ENCODE assay signal across 8 cellular contexts in genomic region chr20:59006864-59007757, GRCh38. TPM values are rescaled to one million over a fixed set of nuclear protein-coding genes. Genes with fewer than 3 reads are reported as not detected.
A peak's percentile ranks its signal among the peaks of the same experiment; 100 is the strongest.
DNase-seq lines count a peak whose midpoint lies in the region; ATAC-seq and TF ChIP-seq lines count a peak whose summit lies in the region.

Gene CTSZ, minus strand, starts transcription at chr20:59007254. Its CDS starts 126 bp downstream, at chr20:59007128.

- CTCF ChIA-PET in BJ (lab: Yijun Ruan, JAX) (no interaction called here), Panc1 (lab: Charles Lee) (no interaction called here)

- POLR2A ChIA-PET in BJ (lab: Charles Lee) (no interaction called here), Panc1 (lab: Charles Lee) (no interaction called here)

- ATAC-seq in GM21529 (IDR thresholded peaks at IDR 0.05; ENCODE audit: unreplicated experiment) = peak; percentile 22
- peak; percentile 93 for ATAC-seq in Panc1
- peak; percentile 85 to 87 for ATAC-seq in left cardiac atrium
- ATAC-seq in HG02970 (IDR thresholded peaks at IDR 0.05; ENCODE audit: low FRiP score, unreplicated experiment) = no peak

- in situ Hi-C loops in Panc1 (cut with HindIII; ENCODE audit: low pct_unique_long_range_greater_than_20kb, low sequenced_read_pairs) = no loop called here

- BruUV-seq in Panc1 (replicated peaks; lab: Mats Ljungman, UMichigan) = TSS peak; percentile 82

- TF ChIP-seq POLR2A in adrenal gland (IDR thresholded peaks at IDR 0.05) = peak in 1 of 2 donors; percentile 47

- peaks cover 16% of the 10 kb centered on the region for H3K4me1 ChIP-seq in Panc1 (ENCODE audit: control insufficient read depth, insufficient read depth, low read length)
- H3K4me1 ChIP-seq in adrenal gland (replicated peaks in 1 of 2) = peaks cover 17 to 34% of the 10 kb centered on the region in 2 donors

- H3K9me3 ChIP-seq in Panc1 (ENCODE audit: control insufficient read depth, insufficient read depth, low read depth, low read length) = no peaks in the 10 kb centered on the region
- no peaks in the 10 kb centered on the region for H3K9me3 ChIP-seq in adrenal gland (replicated peaks in 1 of 3)

- WGBS in adrenal gland, 4 donors = 22 to 69% (median 28%) methylated on average over 2 to 86 of the region's 86 CpGs

- TF ChIP-seq CTCF in BJ (IDR thresholded peaks at IDR 0.05; ENCODE audit: insufficient read depth, low read depth, low read length) = no peak
- TF ChIP-seq CTCF in Panc1 (IDR thresholded peaks at IDR 0.05) = no peak
- TF ChIP-seq CTCF in adrenal gland (IDR thresholded peaks at IDR 0.05) = no peak

- H3K36me3 ChIP-seq in BJ (ENCODE audit: control insufficient read depth, insufficient read depth, low read length) = peaks cover 10% of the 10 kb centered on the region
- no peaks in the 10 kb centered on the region for H3K36me3 ChIP-seq in Panc1 (ENCODE audit: control insufficient read depth, insufficient read depth, low read length)
- no peaks in the 10 kb centered on the region for H3K36me3 ChIP-seq in adrenal gland (replicated peaks in 1 of 2)

- H3K27me3 ChIP-seq in BJ (ENCODE audit: control insufficient read depth, insufficient read depth, low read length) (no peaks in the 10 kb centered on the region), Panc1 (ENCODE audit: control insufficient read depth, insufficient read depth, low read length) (no peaks in the 10 kb centered on the region), adrenal gland (no peaks in the 10 kb centered on the region)

- H3K4me3 ChIP-seq in BJ (ENCODE audit: low read depth, low read length) (peak within 1 kb of the TSS; percentile 86), Panc1 (ENCODE audit: low read depth in 2 of 2, low read length in 2 of 2) (peak within 1 kb of the TSS; percentile 58 to 73), adrenal gland (peak within 1 kb of the TSS in 3 of 4 donors; percentile 28 to 82 (median 38))

- DNase-seq in BJ (ENCODE audit: low read depth) (no peak), Panc1 (ENCODE audit: low read depth, low spot score) (no peak), adrenal gland (peak in 5 of 7 donors; percentile 39 to 55 (median 45)), left cardiac atrium (peak; percentile 79), renal cortical epithelial cell (ENCODE audit: low read depth) (no peak), GF-D8 (lab: John Stamatoyannopoulos, UW) (no peak)

- peak within 1 kb of the TSS; percentile 86 for H3K27ac ChIP-seq in Panc1 (ENCODE audit: low read length)
- peak within 1 kb of the TSS; percentile 25 to 87 (median 75) for H3K27ac ChIP-seq in adrenal gland

- intact Hi-C loops in Panc1 (cut with micrococcal nuclease; ENCODE audit: unreplicated experiment) (no loop called here), adrenal gland (cut with DNase I) (no loop called here), left cardiac atrium (cut with DNase I) (no loop called here)

RNA-seq across cellular contexts. Expression of gene CTSZ, which starts in this region (rescaled TPM):
- polyA plus RNA-seq in BJ (2011; rRNA removed) (231 and 288 TPM in 2 replicates), adrenal gland (100 to 1,000 TPM; 108 to 180 (median 121) TPM)
- 101 and 132 TPM in 2 replicates for polyA minus RNA-seq in BJ (2011; rRNA and poly(A)+ RNA removed)
- total RNA-seq in Panc1 (2021; ENCODE audit: unreplicated experiment) (113 TPM), adrenal gland (100 to 1,000 TPM; 128 to 266 (median 188) TPM), left cardiac atrium (100 to 1,000 TPM; 166 to 174 TPM), renal cortical epithelial cell (244 and 387 TPM in 2 replicates)
- polyA plus RNA-seq in Panc1 (2012; ENCODE audit: insufficient read length) = 220 TPM

Comparison
In these comparisons a context has a peak if more than half of its experiments do, and no peak if none do; other contexts are left out.
1. DNase-seq: peak in adrenal gland (5 of 7) and left cardiac atrium (single experiment); none in BJ (single experiment), Panc1 (single experiment), renal cortical epithelial cell (single experiment) and GF-D8 (single experiment).
2. Peak in every context shown above with its lines, with median percentiles within 50 percentile points of each other: H3K4me3 ChIP-seq.